Comparison of ENCODE assay signal across 18 cellular contexts in genomic region chr2:73257021-73257420, GRCh38. TPM values are rescaled to one million over a fixed set of nuclear protein-coding genes. Genes with fewer than 3 reads are reported as not detected.
"Had no signal": no experiment of that assay in that cellular context is flagged by ENCODE, and none has a peak within 500 bp of the region (broad histone marks: within the 10 kb centered on the region; RNA-seq: fewer than 3 reads in every experiment).

No MANE protein-coding gene starts in this region.

- H3K27ac ChIP-seq: colonic mucosa, esophagus muscularis mucosa, hepatocyte, psoas muscle, thoracic aorta had no signal

- H3K9me3 Mint-ChIP-seq: activated CD4-positive, alpha-beta memory T cell treated with anti-CD3 and anti-CD28 coated beads, Interleukin-2, amount 10 ng/mL, durations not matched to agents 7 days and 5 days; natural killer cell treated with Interleukin-12 subunit alpha and Interleukin-12 subunit beta and Interleukin-15 and Interleukin-18, amount 100 ng/mL, for 72 hours had no signal

- H3K4me1 ChIP-seq: colonic mucosa, psoas muscle had no signal

- H3K9me3 ChIP-seq: colonic mucosa, esophagus muscularis mucosa, mucosa of descending colon, psoas muscle, thoracic aorta had no signal

- H2AFZ ChIP-seq: hepatocyte had no signal

- H3K4me3 Mint-ChIP-seq: activated CD4-positive, alpha-beta memory T cell treated with anti-CD3 and anti-CD28 coated beads, Interleukin-2, amount 10 ng/mL, durations not matched to agents 7 days and 5 days; natural killer cell treated with Interleukin-12 subunit alpha and Interleukin-12 subunit beta and Interleukin-15 and Interleukin-18, amount 100 ng/mL, for 72 hours had no signal

- H3K79me2 ChIP-seq: hepatocyte had no signal

- H3K27ac Mint-ChIP-seq: activated CD4-positive, alpha-beta memory T cell treated with anti-CD3 and anti-CD28 coated beads, Interleukin-2, amount 10 ng/mL, durations not matched to agents 7 days and 5 days; natural killer cell treated with Interleukin-12 subunit alpha and Interleukin-12 subunit beta and Interleukin-15 and Interleukin-18, amount 100 ng/mL, for 72 hours had no signal

- H3K27me3 ChIP-seq: colonic mucosa, esophagus muscularis mucosa, hepatocyte had no signal

- H3K4me3 ChIP-seq: colonic mucosa, esophagus muscularis mucosa, hepatocyte, mucosa of descending colon, psoas muscle, thoracic aorta had no signal

- H3K4me2 ChIP-seq: hepatocyte had no signal

- H3K4me1 Mint-ChIP-seq: activated CD4-positive, alpha-beta memory T cell treated with anti-CD3 and anti-CD28 coated beads, Interleukin-2, amount 10 ng/mL, durations not matched to agents 7 days and 5 days had no signal

- ATAC-seq: left lobe of liver; natural killer cell treated with Interleukin-12 subunit alpha and Interleukin-12 subunit beta and Interleukin-15 and Interleukin-18, amount 100 ng/mL, for 72 hours; psoas muscle; sciatic nerve had no signal

- DNase-seq: activated CD4-positive, alpha-beta memory T cell treated with anti-CD3 and anti-CD28 coated beads, Interleukin-2, amount 10 ng/mL, durations not matched to agents 7 days and 5 days; activated CD4-positive, alpha-beta T cell treated with anti-CD3 and anti-CD28 coated beads for 4 hours; activated CD8-positive, alpha-beta memory T cell treated with anti-CD3 and anti-CD28 coated beads, Interleukin-2, amount 50 U/mL, for 4 hours; amniotic stem cell; nucleus accumbens had no signal

- H3K36me3 ChIP-seq: colonic mucosa had no signal

- H3K27me3 Mint-ChIP-seq: activated CD4-positive, alpha-beta memory T cell treated with anti-CD3 and anti-CD28 coated beads, Interleukin-2, amount 10 ng/mL, durations not matched to agents 7 days and 5 days; natural killer cell treated with Interleukin-12 subunit alpha and Interleukin-12 subunit beta and Interleukin-15 and Interleukin-18, amount 100 ng/mL, for 72 hours had no signal

RNA-seq across cellular contexts. Expression of gene EGR4, which starts 36.3 kb away (rescaled TPM):
- total RNA-seq: activated CD4-positive, alpha-beta memory T cell treated with anti-CD3 and anti-CD28 coated beads, Interleukin-2, amount 10 ng/mL, durations not matched to agents 7 days and 5 days; cardiac septum; colonic mucosa; glomerular endothelial cell; left lobe of liver; mucosa of descending colon; natural killer cell treated with Interleukin-12 subunit alpha and Interleukin-12 subunit beta and Interleukin-15 and Interleukin-18, amount 100 ng/mL, for 72 hours; psoas muscle; sciatic nerve; thoracic aorta; ureter had no signal
- polyA plus RNA-seq: keratinocyte, psoas muscle had no signal
